In genomic region chr14:75113932-75114539, GRCh38 we compare ENCODE assay signal across 15 cellular contexts.
"Had no signal": no experiment of that assay in that cellular context is flagged by ENCODE, and none has a peak within 500 bp of the region (broad histone marks: within the 10 kb centered on the region; RNA-seq: fewer than 3 reads in every experiment).

No MANE protein-coding gene starts in this region.

- ATAC-seq: upper lobe of right lung had no signal

- H3K27me3 ChIP-seq: brain microvascular endothelial cell, hepatocyte, neural progenitor cell, ovary, testis, upper lobe of right lung had no signal

- H3K9me3 ChIP-seq: ovary, testis, upper lobe of right lung had no signal

- H3K9me3 Mint-ChIP-seq: endodermal cell; neural progenitor cell; stimulated activated naive CD8-positive, alpha-beta T cell treated with anti-CD3 and anti-CD28 coated beads, Interleukin-15, Interleukin-2, amounts not matched to agents 100 ng/mL and 50 ng/mL, for 24 hours had no signal

- H3K4me1 Mint-ChIP-seq: endodermal cell, neural progenitor cell had no signal

- H3K36me3 ChIP-seq: neural progenitor cell, ovary had no signal

- H3K4me1 ChIP-seq: neural progenitor cell, testis, upper lobe of right lung had no signal

- DNase-seq: activated naive CD4-positive, alpha-beta T cell; activated T-cell treated with anti-CD3 and anti-CD28 coated beads, Interleukin-2, amount 50 U/mL, for 48 hours; brain microvascular endothelial cell; dermis blood vessel endothelial cell; endodermal cell; erythroblast; kidney glomerular epithelial cell; ovary; stimulated activated CD4-positive, alpha-beta T cell treated with anti-CD3 and anti-CD28 coated beads, Interleukin-12 subunit alpha, Interleukin-12 subunit beta, amount 100 ng/mL, for 4 hours; stimulated activated CD4-positive, alpha-beta T cell treated with anti-CD3 and anti-CD28 coated beads, Interleukin-2, amount 100 ng/mL, for 48 hours; testis; upper lobe of right lung had no signal

- H3K27ac ChIP-seq: brain microvascular endothelial cell, hepatocyte, neural progenitor cell, ovary, testis, upper lobe of right lung had no signal

- H3K27ac Mint-ChIP-seq: endodermal cell; neural progenitor cell; stimulated activated naive CD8-positive, alpha-beta T cell treated with anti-CD3 and anti-CD28 coated beads, Interleukin-15, Interleukin-2, amounts not matched to agents 100 ng/mL and 50 ng/mL, for 24 hours had no signal

- H3K27me3 Mint-ChIP-seq: stimulated activated naive CD8-positive, alpha-beta T cell treated with anti-CD3 and anti-CD28 coated beads, Interleukin-15, Interleukin-2, amounts not matched to agents 100 ng/mL and 50 ng/mL, for 24 hours had no signal

- H3K4me3 Mint-ChIP-seq: endodermal cell; neural progenitor cell; stimulated activated naive CD8-positive, alpha-beta T cell treated with anti-CD3 and anti-CD28 coated beads, Interleukin-15, Interleukin-2, amounts not matched to agents 100 ng/mL and 50 ng/mL, for 24 hours had no signal

- H3K4me3 ChIP-seq: hepatocyte, neural progenitor cell, ovary, testis, upper lobe of right lung had no signal
